Comparison of ENCODE assay signal across 8 cellular contexts in the genomic region with DNA sequence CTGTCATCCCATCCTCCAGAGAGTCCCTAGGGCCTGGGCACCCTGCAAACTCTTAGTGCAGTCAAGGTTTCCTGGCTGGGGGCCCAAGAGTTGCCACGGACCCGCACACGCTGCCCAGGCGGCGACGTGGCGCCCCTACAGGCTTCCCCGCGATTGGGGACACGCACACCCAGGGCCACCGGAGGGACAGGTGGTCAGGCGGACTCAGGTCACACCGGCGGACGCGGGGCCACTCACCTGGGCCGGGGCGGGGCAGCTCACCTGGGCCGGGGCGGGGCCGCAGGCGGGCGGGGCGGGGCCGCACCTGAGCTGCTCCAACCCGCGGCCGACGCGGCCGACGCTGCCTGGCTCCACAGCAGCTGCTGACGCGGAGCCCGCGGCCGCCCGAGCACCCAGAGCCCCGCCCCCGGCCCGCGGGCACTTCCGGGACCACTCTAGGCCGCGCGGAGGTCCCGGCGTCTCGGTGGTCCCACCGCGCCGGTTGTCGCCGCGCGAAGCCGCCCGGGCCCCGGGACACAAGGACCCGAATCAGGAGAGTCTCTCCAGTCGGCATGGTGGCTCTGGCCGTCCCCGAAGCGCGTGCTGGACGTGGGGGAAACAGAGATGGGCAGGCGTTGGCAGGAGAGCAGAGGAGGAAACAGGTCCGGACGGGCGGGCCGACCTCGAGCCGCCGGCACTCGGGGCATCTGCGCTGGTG. TPM values are rescaled to one million over a fixed set of nuclear protein-coding genes. Genes with fewer than 3 reads are reported as not detected.
DNase-seq lines count a peak whose midpoint lies in the region; ATAC-seq and TF ChIP-seq lines count a peak whose summit lies in the region.

TSS of gene ZNF70 (minus strand) at position 369 of the 697 bp plus-strand sequence. CDS start 5,972 bp downstream, outside the sequence.

- no peak for TF ChIP-seq CTCF in lower leg skin (IDR thresholded peaks at IDR 0.05)

- H3K4me3 ChIP-seq in ACC112 (ENCODE audit: low read depth, low read length), result peak within 1 kb of the TSS; percentile 94
- peak within 1 kb of the TSS; percentile 47 for H3K4me3 ChIP-seq in lower leg skin (ENCODE audit: low read depth, poor library complexity, severe bottlenecking)

- TF ChIP-seq POLR2A in lower leg skin (IDR thresholded peaks at IDR 0.05), result no peak

- intact Hi-C loops in lower leg skin (cut with DNase I; ENCODE audit: low total_unique reads), result no loop called here

- DNase-seq in NCI-H526 treated with DMSO at 0.1 percent for 48 hours (lab: John Stamatoyannopoulos, UW) (peak; percentile 32), dermis microvascular lymphatic vessel endothelial cell (ENCODE audit: low read depth in 2 of 2) (peak; percentile 48 to 85), lower leg skin (ENCODE audit: low spot score in 2 of 2) (peak; percentile 78 to 95)
- DNase-seq in activated CD4-positive, alpha-beta T cell treated with anti-CD3 and anti-CD28 coated beads, Interleukin-2, amount 50 U/mL, for 24 hours (ENCODE audit: low read depth in 1 of 2, low spot score in 1 of 2), result peak; percentile 59 to 71
- peak; percentile 67 to 69 for DNase-seq in stimulated activated CD4-positive, alpha-beta T cell treated with anti-CD3 and anti-CD28 coated beads, Interleukin-4, amount 100 ng/mL, for 48 hours (ENCODE audit: low read depth in 2 of 2)

- ATAC-seq in GM18520 (IDR thresholded peaks at IDR 0.05; ENCODE audit: unreplicated experiment), result peak; percentile 90
- ATAC-seq in HG03139 (IDR thresholded peaks at IDR 0.05; ENCODE audit: unreplicated experiment), result peak; percentile 57

- no peaks in the 10 kb centered on the region for H3K36me3 ChIP-seq in ACC112 (ENCODE audit: insufficient read depth, low read length)

- H3K27ac ChIP-seq in ACC112 (ENCODE audit: low read depth, low read length), result peak within 1 kb of the TSS; percentile 50

- 0% methylated on average over 15 to 42 of the region's 76 CpGs for WGBS in lower leg skin, 2 donors

- peak within 1 kb of the TSS; percentile 57 for H2AFZ ChIP-seq in ACC112 (ENCODE audit: low read length, unreplicated experiment)

- no peaks in the 10 kb centered on the region for H3K79me2 ChIP-seq in ACC112 (ENCODE audit: control insufficient read depth, insufficient read depth, low read length, unreplicated experiment)

- peaks cover 6% of the 10 kb centered on the region for H3K4me1 ChIP-seq in ACC112 (ENCODE audit: control insufficient read depth, insufficient read depth, low read length, unreplicated experiment)

- no peaks in the 10 kb centered on the region for H3K27me3 ChIP-seq in ACC112 (ENCODE audit: insufficient read depth, low read length)

RNA-seq across cellular contexts. Expression of gene ZNF70, which starts in this region (rescaled TPM):
- total RNA-seq in dermis microvascular lymphatic vessel endothelial cell (1.4 and 1.9 TPM in 2 replicates), lower leg skin (1 to 10 TPM in 3 of 4 donors, under 1 TPM in 1; 0.63 to 3.2 (median 2.0) TPM)

Comparison
In these comparisons a context has a peak if more than half of its experiments do, and no peak if none do; other contexts are left out.
1. Peak in every context shown above with its lines: DNase-seq, ATAC-seq, H3K4me3 ChIP-seq and H3K27ac ChIP-seq.
2. DNase-seq: peak in every context shown above with its lines; median percentile 86 in lower leg skin; 68 in stimulated activated CD4-positive, alpha-beta T cell treated with anti-CD3 and anti-CD28 coated beads, Interleukin-4, amount 100 ng/mL, for 48 hours; 66 in dermis microvascular lymphatic vessel endothelial cell; 65 in activated CD4-positive, alpha-beta T cell treated with anti-CD3 and anti-CD28 coated beads, Interleukin-2, amount 50 U/mL, for 24 hours; 32 in NCI-H526 treated with DMSO at 0.1 percent for 48 hours.